14 cellular contexts compared by ENCODE assay signal in the genomic region with DNA sequence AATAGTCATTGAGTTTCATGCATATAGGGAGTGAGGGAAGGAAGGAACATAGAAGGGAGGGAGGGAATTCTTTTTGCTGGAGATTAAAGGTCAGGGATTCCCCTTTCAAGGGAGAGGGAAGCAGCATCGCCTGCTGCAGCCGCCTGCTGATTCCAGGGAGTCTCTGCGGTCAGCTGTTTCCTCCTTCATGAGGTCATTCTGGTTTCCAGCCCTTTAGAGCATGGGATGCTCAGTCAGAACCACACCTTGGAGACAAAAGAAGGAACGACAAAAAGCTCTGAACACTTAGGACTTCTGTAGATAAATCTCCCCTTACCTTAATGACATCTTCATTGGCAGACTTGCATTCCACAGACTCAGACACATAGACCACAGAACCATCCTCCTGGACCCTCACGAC.
"Had no signal": no experiment of that assay in that cellular context is flagged by ENCODE, and none has a peak within 500 bp of the region (broad histone marks: within the 10 kb centered on the region; RNA-seq: fewer than 3 reads in every experiment).

No MANE protein-coding gene starts in this region.

- FAIRE-seq: bronchial epithelial cell, endometrium had no signal

- ATAC-seq: gastrocnemius medialis, left lobe of liver, sciatic nerve had no signal

- H3K36me3 ChIP-seq: esophagus squamous epithelium, gastrocnemius medialis had no signal

- H3K4me1 ChIP-seq: esophagus squamous epithelium, gastrocnemius medialis had no signal

- H3K27me3 ChIP-seq: esophagus squamous epithelium, gastrocnemius medialis had no signal

- H3K4me3 ChIP-seq: esophagus squamous epithelium, gastrocnemius medialis had no signal

- H3K27ac ChIP-seq: esophagus squamous epithelium, gastrocnemius medialis had no signal

- H3K9me3 ChIP-seq: esophagus squamous epithelium, gastrocnemius medialis had no signal

- DNase-seq: activated CD4-positive, alpha-beta memory T cell treated with anti-CD3 and anti-CD28 coated beads, Interleukin-2, amount 10 ng/mL, durations not matched to agents 7 days and 5 days; activated CD4-positive, alpha-beta T cell treated with anti-CD3 and anti-CD28 coated beads for 1 hour; activated gamma-delta T cell; activated T-cell treated with anti-CD3 and anti-CD28 coated beads, Interleukin-2, amount 50 U/mL, for 48 hours; amygdala; esophagus squamous epithelium; gastrocnemius medialis; hippocampal formation; stimulated activated CD4-positive, alpha-beta T cell treated with anti-CD3 and anti-CD28 coated beads, Interleukin-12 subunit alpha, Interleukin-12 subunit beta, amount 100 ng/mL, for 4 hours; stimulated activated naive CD4-positive, alpha-beta T cell treated with Interleukin-2 at 50 U/mL for 16 hours had no signal
